21 cellular contexts compared by ENCODE assay signal in the genomic region with DNA sequence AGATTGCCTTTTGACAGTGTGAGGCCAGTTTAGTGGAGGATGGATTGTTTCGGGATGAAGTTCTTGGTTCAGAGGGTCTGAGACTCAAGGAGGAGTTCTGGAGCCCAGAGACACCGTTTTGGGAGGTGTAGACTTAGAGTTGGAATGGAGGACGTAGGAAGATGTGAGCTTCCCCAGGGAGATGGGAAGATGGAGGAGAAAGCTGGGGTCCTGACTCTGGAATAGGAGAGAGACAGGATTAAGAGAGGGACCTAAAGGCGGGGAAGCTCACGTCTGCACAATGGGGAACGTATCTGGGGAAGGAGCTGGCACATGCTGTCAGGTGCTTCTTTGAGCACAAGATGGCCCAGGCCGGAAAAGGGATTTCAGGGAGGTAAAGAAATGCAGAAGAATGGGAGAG.
DNase-seq lines count a peak whose midpoint lies in the region; ATAC-seq, FAIRE-seq and TF ChIP-seq lines count a peak whose summit lies in the region.
"Had no signal": no experiment of that assay in that cellular context is flagged by ENCODE, and none has a peak within 500 bp of the region (broad histone marks: within the 10 kb centered on the region; RNA-seq: fewer than 3 reads in every experiment).

No MANE protein-coding gene starts in this region.

- no peaks in the 10 kb centered on the region for H3K9me3 Mint-ChIP-seq in activated CD4-positive, alpha-beta memory T cell treated with anti-CD3 and anti-CD28 coated beads, Interleukin-2, amount 10 ng/mL, durations not matched to agents 7 days and 5 days
- H3K9me3 Mint-ChIP-seq in activated CD4-positive, alpha-beta memory T cell treated with anti-CD3 and anti-CD28 coated beads for 36 hours: no peaks in the 10 kb centered on the region
- H3K9me3 Mint-ChIP-seq in CD4-positive, alpha-beta T cell: no peaks in the 10 kb centered on the region
- no peaks in the 10 kb centered on the region for H3K9me3 Mint-ChIP-seq in T-cell
- peaks cover 0 to 5% (median 0%) of the 10 kb centered on the region in 11 donors for H3K9me3 Mint-ChIP-seq in naive thymus-derived CD4-positive, alpha-beta T cell

- no peak for DNase-seq in activated CD4-positive, alpha-beta memory T cell treated with anti-CD3 and anti-CD28 coated beads, Interleukin-2, amount 10 ng/mL, durations not matched to agents 7 days and 5 days
- no peak for DNase-seq in activated CD4-positive, alpha-beta memory T cell treated with anti-CD3 and anti-CD28 coated beads for 36 hours
- no peak for DNase-seq in CD4-positive, alpha-beta T cell
- DNase-seq in T-cell (no peak), NCI-H446 treated with DMSO at 0.1 percent for 48 hours (lab: John Stamatoyannopoulos, UW) (no peak), kidney (no peak)
- DNase-seq in naive thymus-derived CD4-positive, alpha-beta T cell: no peak
- DNase-seq: COR-L47, GF-D8, GM23248, KG1, NCI-H1417 treated with DMSO at 0.1 percent for 48 hours, NCI-H1930, NCI-H2171, NCI-H446, OCI-M1, RPMI8226 had no signal

- H3K9me3 ChIP-seq in CD4-positive, alpha-beta T cell (ENCODE audit: control insufficient read depth, low read length): no peaks in the 10 kb centered on the region
- no peaks in the 10 kb centered on the region for H3K9me3 ChIP-seq in naive thymus-derived CD4-positive, alpha-beta T cell (ENCODE audit: control insufficient read depth in 2 of 3, low read length in 3 of 3)
- H3K9me3 ChIP-seq in kidney (ENCODE audit: control insufficient read depth in 1 of 2, low read length in 2 of 2): no peaks in the 10 kb centered on the region
- H3K9me3 ChIP-seq: A549; BLaER1 treated with 17β-estradiol and CSF1 and Interleukin-3, amounts not matched to agents 10 nM and 100 nM had no signal

- peak overlapping the region; percentile 16 for H3K27ac Mint-ChIP-seq in activated CD4-positive, alpha-beta memory T cell treated with anti-CD3 and anti-CD28 coated beads, Interleukin-2, amount 10 ng/mL, durations not matched to agents 7 days and 5 days
- H3K27ac Mint-ChIP-seq in activated CD4-positive, alpha-beta memory T cell treated with anti-CD3 and anti-CD28 coated beads for 36 hours: no peak overlapping the region
- peak overlapping the region; percentile 93 for H3K27ac Mint-ChIP-seq in CD4-positive, alpha-beta T cell
- H3K27ac Mint-ChIP-seq in T-cell: peak overlapping the region; percentile 99
- peak overlapping the region; percentile 30 to 100 (median 97) for H3K27ac Mint-ChIP-seq in naive thymus-derived CD4-positive, alpha-beta T cell

- no peak for FAIRE-seq in kidney (lab: Jason Lieb, UNC)
- FAIRE-seq: A549, GM12891, GM18507 had no signal

- H3K36me3 Mint-ChIP-seq in activated CD4-positive, alpha-beta memory T cell treated with anti-CD3 and anti-CD28 coated beads, Interleukin-2, amount 10 ng/mL, durations not matched to agents 7 days and 5 days (ENCODE audit: low read depth): no peaks in the 10 kb centered on the region
- no peaks in the 10 kb centered on the region for H3K36me3 Mint-ChIP-seq in activated CD4-positive, alpha-beta memory T cell treated with anti-CD3 and anti-CD28 coated beads for 36 hours
- no peaks in the 10 kb centered on the region for H3K36me3 Mint-ChIP-seq in CD4-positive, alpha-beta T cell (ENCODE audit: low read depth)
- H3K36me3 Mint-ChIP-seq in T-cell: no peaks in the 10 kb centered on the region
- H3K36me3 Mint-ChIP-seq in naive thymus-derived CD4-positive, alpha-beta T cell: peaks cover 0 to 6% (median 0%) of the 10 kb centered on the region in 5 donors

- H3K4me1 ChIP-seq in naive thymus-derived CD4-positive, alpha-beta T cell (ENCODE audit: control insufficient read depth in 2 of 2, insufficient read depth in 2 of 2, low read length in 2 of 2): peaks cover 11 to 51% of the 10 kb centered on the region in 2 donors
- peaks cover 0 to 2% of the 10 kb centered on the region in 2 donors for H3K4me1 ChIP-seq in kidney (ENCODE audit: control insufficient read depth in 1 of 2, insufficient read depth in 1 of 2, low read depth in 1 of 2, low read length in 2 of 2)
- H3K4me1 ChIP-seq: A549 had no signal

- no peak overlapping the region for H3K9ac ChIP-seq in kidney (ENCODE audit: low read length in 2 of 2)
- H3K9ac ChIP-seq: BLaER1 treated with 17β-estradiol and CSF1 and Interleukin-3, amounts not matched to agents 10 nM and 100 nM; GM23248 had no signal

- H3K4me1 Mint-ChIP-seq in activated CD4-positive, alpha-beta memory T cell treated with anti-CD3 and anti-CD28 coated beads, Interleukin-2, amount 10 ng/mL, durations not matched to agents 7 days and 5 days: peaks cover 30% of the 10 kb centered on the region
- H3K4me1 Mint-ChIP-seq in activated CD4-positive, alpha-beta memory T cell treated with anti-CD3 and anti-CD28 coated beads for 36 hours (ENCODE audit: low read depth): peaks cover 33% of the 10 kb centered on the region
- peaks cover 57% of the 10 kb centered on the region for H3K4me1 Mint-ChIP-seq in CD4-positive, alpha-beta T cell (ENCODE audit: low read depth)
- peaks cover 51 to 58% (median 56%) of the 10 kb centered on the region in 3 donors for H3K4me1 Mint-ChIP-seq in T-cell
- H3K4me1 Mint-ChIP-seq in naive thymus-derived CD4-positive, alpha-beta T cell: peaks cover 32 to 86% (median 64%) of the 10 kb centered on the region in 7 donors

- no peaks in the 10 kb centered on the region for H3K27me3 ChIP-seq in CD4-positive, alpha-beta T cell (ENCODE audit: control insufficient read depth, insufficient read depth, low read length)
- H3K27me3 ChIP-seq in naive thymus-derived CD4-positive, alpha-beta T cell (ENCODE audit: control insufficient read depth in 2 of 2, insufficient read depth in 2 of 2, low read length in 2 of 2): no peaks in the 10 kb centered on the region
- H3K27me3 ChIP-seq: BLaER1 treated with 17β-estradiol and CSF1 and Interleukin-3, amounts not matched to agents 10 nM and 100 nM had no signal

- H3K4me3 ChIP-seq in naive thymus-derived CD4-positive, alpha-beta T cell (ENCODE audit: low read length): peak overlapping the region; percentile 16
- H3K4me3 ChIP-seq in kidney (ENCODE audit: low read length in 2 of 2): no peak overlapping the region
- H3K4me3 ChIP-seq: A549; BLaER1 treated with 17β-estradiol and CSF1 and Interleukin-3, amounts not matched to agents 10 nM and 100 nM; GM23248 had no signal

- CTCF ChIA-PET in activated CD4-positive, alpha-beta memory T cell treated with anti-CD3 and anti-CD28 coated beads, Interleukin-2, amount 10 ng/mL, durations not matched to agents 7 days and 5 days (lab: Charles Lee): interaction anchor here (1.3 kb wide), 1 partner anchor 35 kb away, joined by 3 read pairs; no protein-coding TSS in a partner anchor
- CTCF ChIA-PET in activated CD4-positive, alpha-beta memory T cell treated with anti-CD3 and anti-CD28 coated beads for 36 hours (lab: Charles Lee): interaction anchor here (0.6 kb wide), 1 partner anchor 116 kb away, joined by 4 read pairs; no protein-coding TSS in a partner anchor
- CTCF ChIA-PET in CD4-positive, alpha-beta T cell (lab: Charles Lee): interaction anchor here (1.1 kb wide), 1 partner anchor 24 kb away, joined by 4 read pairs; no protein-coding TSS in a partner anchor
- CTCF ChIA-PET in T-cell (lab: Charles Lee): interaction anchor here in 1 of 2 donors (0.6 kb wide), 1 partner anchor 17 kb away, joined by 3 read pairs; no protein-coding TSS in a partner anchor
- CTCF ChIA-PET in naive thymus-derived CD4-positive, alpha-beta T cell (lab: Charles Lee): interaction anchor here (0.6 kb wide), 1 partner anchor 688 kb away, joined by 3 read pairs; no protein-coding TSS in a partner anchor

- no peak for TF ChIP-seq CTCF in CD4-positive, alpha-beta T cell (IDR thresholded peaks at IDR 0.05)
- TF ChIP-seq CTCF in kidney (IDR thresholded peaks at IDR 0.05; ENCODE audit: borderline replicate concordance, extremely low read depth, insufficient read depth): no peak

- H3K36me3 ChIP-seq in naive thymus-derived CD4-positive, alpha-beta T cell (ENCODE audit: control insufficient read depth in 2 of 3, insufficient read depth in 3 of 3, low read length in 3 of 3): no peaks in the 10 kb centered on the region
- H3K36me3 ChIP-seq in kidney (ENCODE audit: control insufficient read depth in 1 of 2, insufficient read depth in 2 of 2, low read length in 2 of 2): no peaks in the 10 kb centered on the region
- H3K36me3 ChIP-seq: BLaER1 treated with 17β-estradiol and CSF1 and Interleukin-3, amounts not matched to agents 10 nM and 100 nM had no signal

- ATAC-seq in CD4-positive, alpha-beta T cell (ENCODE audit: poor library complexity): no peak
- no peak for ATAC-seq in T-cell (replicated peaks in 1 of 4)
- ATAC-seq in naive thymus-derived CD4-positive, alpha-beta T cell: no peak
- ATAC-seq: A549 had no signal

- H3K27me3 Mint-ChIP-seq in activated CD4-positive, alpha-beta memory T cell treated with anti-CD3 and anti-CD28 coated beads, Interleukin-2, amount 10 ng/mL, durations not matched to agents 7 days and 5 days: no peaks in the 10 kb centered on the region
- H3K27me3 Mint-ChIP-seq in activated CD4-positive, alpha-beta memory T cell treated with anti-CD3 and anti-CD28 coated beads for 36 hours: no peaks in the 10 kb centered on the region
- no peaks in the 10 kb centered on the region for H3K27me3 Mint-ChIP-seq in CD4-positive, alpha-beta T cell
- no peaks in the 10 kb centered on the region for H3K27me3 Mint-ChIP-seq in T-cell
- no peaks in the 10 kb centered on the region for H3K27me3 Mint-ChIP-seq in naive thymus-derived CD4-positive, alpha-beta T cell

- POLR2A ChIA-PET in activated CD4-positive, alpha-beta memory T cell treated with anti-CD3 and anti-CD28 coated beads, Interleukin-2, amount 10 ng/mL, durations not matched to agents 7 days and 5 days (lab: Charles Lee): no interaction called here
- POLR2A ChIA-PET in activated CD4-positive, alpha-beta memory T cell treated with anti-CD3 and anti-CD28 coated beads for 36 hours (lab: Charles Lee): no interaction called here
- POLR2A ChIA-PET in CD4-positive, alpha-beta T cell (lab: Charles Lee): interaction anchor here (1.3 to 3.7 kb wide), 2 partner anchors 13 to 16 kb away, joined by 4 to 45 read pairs; no protein-coding TSS in a partner anchor
- POLR2A ChIA-PET in T-cell (lab: Charles Lee): interaction anchor here in 1 of 2 donors (0.7 kb wide), 1 partner anchor 57 kb away, joined by 3 read pairs; no protein-coding TSS in a partner anchor
- POLR2A ChIA-PET in naive thymus-derived CD4-positive, alpha-beta T cell (lab: Charles Lee): interaction anchor here (0.7 to 5.5 kb wide), 4 partner anchors 13 to 116 kb away, joined by 4 to 62 read pairs (median 11); a partner anchor contains a TSS

- no peak overlapping the region for H3K4me3 Mint-ChIP-seq in activated CD4-positive, alpha-beta memory T cell treated with anti-CD3 and anti-CD28 coated beads, Interleukin-2, amount 10 ng/mL, durations not matched to agents 7 days and 5 days
- no peak overlapping the region for H3K4me3 Mint-ChIP-seq in activated CD4-positive, alpha-beta memory T cell treated with anti-CD3 and anti-CD28 coated beads for 36 hours
- peak overlapping the region; percentile 38 for H3K4me3 Mint-ChIP-seq in CD4-positive, alpha-beta T cell
- H3K4me3 Mint-ChIP-seq in T-cell: peak overlapping the region in 1 of 3 donors; percentile 61
- H3K4me3 Mint-ChIP-seq in naive thymus-derived CD4-positive, alpha-beta T cell: peak overlapping the region in 9 of 10 donors; percentile 17 to 79 (median 61)

- H3K27ac ChIP-seq in CD4-positive, alpha-beta T cell (ENCODE audit: low read depth, low read length): no peak overlapping the region
- peak overlapping the region; percentile 75 for H3K27ac ChIP-seq in naive thymus-derived CD4-positive, alpha-beta T cell (ENCODE audit: low read depth, low read length)
- H3K27ac ChIP-seq in kidney (ENCODE audit: low read depth in 2 of 2, low read length in 2 of 2): no peak overlapping the region
- H3K27ac ChIP-seq: A549; BLaER1 treated with 17β-estradiol and CSF1 and Interleukin-3, amounts not matched to agents 10 nM and 100 nM; GM23248 had no signal

- intact Hi-C loops in activated CD4-positive, alpha-beta memory T cell treated with anti-CD3 and anti-CD28 coated beads for 36 hours (cut with micrococcal nuclease): no loop called here
- intact Hi-C loops in CD4-positive, alpha-beta T cell (cut with DNase I, micrococcal nuclease): loop anchor here in 1 of 2 experiments (2.0 kb wide), 1 partner anchor 15 kb away; no protein-coding TSS in a partner anchor
- intact Hi-C loops in naive thymus-derived CD4-positive, alpha-beta T cell (cut with micrococcal nuclease): loop anchor here in 1 of 2 donors (5.0 to 10.0 kb wide), 3 partner anchors 297 to 563 kb away; a partner anchor contains a TSS
- intact Hi-C loops in kidney (cut with DNase I): no loop called here

Comparison
In these comparisons a context has a peak if more than half of its experiments do, and no peak if none do; other contexts are left out.
1. H3K4me3 Mint-ChIP-seq: peak in CD4-positive, alpha-beta T cell (single experiment) and naive thymus-derived CD4-positive, alpha-beta T cell (9 of 10); none in activated CD4-positive, alpha-beta memory T cell treated with anti-CD3 and anti-CD28 coated beads, Interleukin-2, amount 10 ng/mL, durations not matched to agents 7 days and 5 days (single experiment) and activated CD4-positive, alpha-beta memory T cell treated with anti-CD3 and anti-CD28 coated beads for 36 hours (single experiment).
2. POLR2A ChIA-PET loops: an anchor here in CD4-positive, alpha-beta T cell (1.3 to 3.7 kb wide) and naive thymus-derived CD4-positive, alpha-beta T cell (0.7 to 5.5 kb wide); none called in activated CD4-positive, alpha-beta memory T cell treated with anti-CD3 and anti-CD28 coated beads, Interleukin-2, amount 10 ng/mL, durations not matched to agents 7 days and 5 days and activated CD4-positive, alpha-beta memory T cell treated with anti-CD3 and anti-CD28 coated beads for 36 hours.